ENCODE assay signal across 19 cellular contexts in genomic region chr10:132436861-132437410, GRCh38. TPM values are rescaled to one million over a fixed set of nuclear protein-coding genes. Genes with fewer than 3 reads are reported as not detected.
DNase-seq lines count a peak whose midpoint lies in the region; ATAC-seq, FAIRE-seq and TF ChIP-seq lines count a peak whose summit lies in the region.
"Had no signal": no experiment of that assay in that cellular context is flagged by ENCODE, and none has a peak within 500 bp of the region (broad histone marks: within the 10 kb centered on the region; RNA-seq: fewer than 3 reads in every experiment).

No MANE protein-coding gene starts in this region.

- H2AK5ac ChIP-seq in trophoblast cell (ENCODE audit: low read length), result no peak overlapping the region

- H3K27me3 ChIP-seq in BLaER1 treated with 17β-estradiol and CSF1 and Interleukin-3, amounts not matched to agents 10 nM and 100 nM, result no peaks in the 10 kb centered on the region
- H3K27me3 ChIP-seq in Loucy (ENCODE audit: insufficient read depth, low read length, poor library complexity, severe bottlenecking), result no peaks in the 10 kb centered on the region
- no peaks in the 10 kb centered on the region for H3K27me3 ChIP-seq in trophoblast cell (ENCODE audit: insufficient read depth, low read length)

- no peak overlapping the region for H3K23ac ChIP-seq in trophoblast cell (ENCODE audit: low read length)

- peaks cover 37 to 86% (median 79%) of the 10 kb centered on the region in 10 experiments for H3K4me1 ChIP-seq in BLaER1 treated with 17β-estradiol and CSF1 and Interleukin-3, amounts not matched to agents 10 nM and 100 nM
- H3K4me1 ChIP-seq in Loucy (ENCODE audit: insufficient read depth, low read length, poor library complexity, severe bottlenecking) (peaks cover 40% of the 10 kb centered on the region), kidney (ENCODE audit: control insufficient read depth in 1 of 2, insufficient read depth in 1 of 2, low read depth in 1 of 2, low read length in 2 of 2) (peaks cover 0 to 2% of the 10 kb centered on the region in 2 donors), trophoblast cell (ENCODE audit: control insufficient read depth in 1 of 2, insufficient read depth in 2 of 2, low read length in 2 of 2) (no peaks in the 10 kb centered on the region)
- H3K4me1 ChIP-seq: Caco-2 had no signal

- peak overlapping the region; percentile 1 for H4K91ac ChIP-seq in trophoblast cell (ENCODE audit: low read depth, low read length)

- FAIRE-seq in kidney (lab: Jason Lieb, UNC), result no peak

- no CpG with 5 or more reads among the region's 15 CpGs for WGBS in trophoblast cell (ENCODE audit: extremely low coverage, insufficient coverage, insufficient read length)

- H2BK120ac ChIP-seq in trophoblast cell (ENCODE audit: insufficient read depth, low read length, poor library complexity), result no peak overlapping the region

- H3K36me3 ChIP-seq in BLaER1 treated with 17β-estradiol and CSF1 and Interleukin-3, amounts not matched to agents 10 nM and 100 nM, result no peaks in the 10 kb centered on the region
- H3K36me3 ChIP-seq in Loucy (ENCODE audit: insufficient read depth, low read length) (no peaks in the 10 kb centered on the region), kidney (ENCODE audit: control insufficient read depth in 1 of 2, insufficient read depth in 2 of 2, low read length in 2 of 2) (no peaks in the 10 kb centered on the region), trophoblast cell (ENCODE audit: control insufficient read depth in 1 of 2, insufficient read depth in 2 of 2, low read length in 2 of 2) (no peaks in the 10 kb centered on the region)

- no peaks in the 10 kb centered on the region for H3K79me2 ChIP-seq in Loucy (ENCODE audit: insufficient read depth, low read length)
- no peaks in the 10 kb centered on the region for H3K79me2 ChIP-seq in trophoblast cell (ENCODE audit: control insufficient read depth, insufficient read depth, low read length, poor library complexity)

- H3K79me1 ChIP-seq in trophoblast cell (ENCODE audit: low read length), result peaks cover 2% of the 10 kb centered on the region

- H3K4ac ChIP-seq in trophoblast cell (ENCODE audit: low read depth, low read length), result no peak overlapping the region

- no peak overlapping the region for H4K8ac ChIP-seq in trophoblast cell (ENCODE audit: low read depth, low read length)

- no peak overlapping the region for H2BK5ac ChIP-seq in trophoblast cell (ENCODE audit: low read depth, low read length, poor library complexity)

- no peak overlapping the region for H2BK12ac ChIP-seq in trophoblast cell (ENCODE audit: low read length)

- H2AFZ ChIP-seq in Loucy (ENCODE audit: low read length) (no peak overlapping the region), trophoblast cell (ENCODE audit: insufficient read depth, low read length, poor library complexity) (no peak overlapping the region)
- H2AFZ ChIP-seq: GM23338, PC-9 had no signal

- no peaks in the 10 kb centered on the region for H3K36me3 Mint-ChIP-seq in glutamatergic neuron (ENCODE audit: unreplicated experiment)
- H3K36me3 Mint-ChIP-seq: CD4-positive, CD25-positive, alpha-beta regulatory T cell had no signal

- no peak for ATAC-seq in GM19324 (IDR thresholded peaks at IDR 0.05; ENCODE audit: low FRiP score, unreplicated experiment)
- ATAC-seq in GM18861 (IDR thresholded peaks at IDR 0.05; ENCODE audit: unreplicated experiment), result no peak
- ATAC-seq: GM23338, HCT116 had no signal

- H3K27ac Mint-ChIP-seq in glutamatergic neuron (ENCODE audit: unreplicated experiment), result no peak overlapping the region
- H3K27ac Mint-ChIP-seq: CD4-positive, CD25-positive, alpha-beta regulatory T cell; GM23338 had no signal

- H3K4me1 Mint-ChIP-seq in glutamatergic neuron (ENCODE audit: low read depth, unreplicated experiment), result peaks cover 9% of the 10 kb centered on the region

- H4K20me1 ChIP-seq in BLaER1 treated with 17β-estradiol and CSF1 and Interleukin-3, amounts not matched to agents 10 nM and 100 nM, result no peaks in the 10 kb centered on the region
- H4K20me1 ChIP-seq in Loucy (ENCODE audit: insufficient read depth, low read length, poor library complexity, severe bottlenecking), result no peaks in the 10 kb centered on the region

- DNase-seq in kidney, result peak; percentile 72
- DNase-seq in trophoblast cell, result no peak
- no peak for DNase-seq in glutamatergic neuron
- DNase-seq: AML-193; Caco-2; CD4-positive, CD25-positive, alpha-beta regulatory T cell; GDM1; NCI-H1417; NCI-H187; NCI-H226; NCI-H524 treated with DMSO at 0.1 percent for 48 hours; PC-9; SW 1271 had no signal

- peak overlapping the region in 5 of 11 experiments; percentile 3 to 42 (median 28); a peak in 7 of 22 replicates for H3K9ac ChIP-seq in BLaER1 treated with 17β-estradiol and CSF1 and Interleukin-3, amounts not matched to agents 10 nM and 100 nM
- H3K9ac ChIP-seq in Loucy (ENCODE audit: low read depth, low read length, poor library complexity, severe bottlenecking) (peak overlapping the region; percentile 53), kidney (ENCODE audit: low read length in 2 of 2) (no peak overlapping the region), trophoblast cell (ENCODE audit: low read length) (no peak overlapping the region)

- peak overlapping the region in 9 of 11 experiments; percentile 2 to 58 (median 30); a peak in 11 of 22 replicates for H3K27ac ChIP-seq in BLaER1 treated with 17β-estradiol and CSF1 and Interleukin-3, amounts not matched to agents 10 nM and 100 nM
- H3K27ac ChIP-seq in kidney (ENCODE audit: low read depth in 2 of 2, low read length in 2 of 2), result no peak overlapping the region
- H3K27ac ChIP-seq in trophoblast cell (ENCODE audit: low read depth, low read length), result no peak overlapping the region
- H3K27ac ChIP-seq: PC-9 had no signal

- no peak overlapping the region for H3K4me3 Mint-ChIP-seq in glutamatergic neuron (ENCODE audit: unreplicated experiment)
- H3K4me3 Mint-ChIP-seq: CD4-positive, CD25-positive, alpha-beta regulatory T cell; GM23338 had no signal

- H3K27me3 Mint-ChIP-seq in glutamatergic neuron (ENCODE audit: unreplicated experiment), result peaks cover 6% of the 10 kb centered on the region
- H3K27me3 Mint-ChIP-seq: CD4-positive, CD25-positive, alpha-beta regulatory T cell had no signal

- no peak overlapping the region for H4K12ac ChIP-seq in trophoblast cell (ENCODE audit: low read depth, low read length)

- intact Hi-C loops in kidney (cut with DNase I), result no loop called here

- peaks cover 9% of the 10 kb centered on the region for H3K9me3 Mint-ChIP-seq in glutamatergic neuron (ENCODE audit: unreplicated experiment)
- H3K9me3 Mint-ChIP-seq: GM23338 had no signal

- TF ChIP-seq CTCF in Loucy (conservative IDR thresholded peaks at IDR 0.05; ENCODE audit: low read length) (no peak), kidney (IDR thresholded peaks at IDR 0.05; ENCODE audit: borderline replicate concordance, extremely low read depth, insufficient read depth) (no peak), glutamatergic neuron (IDR thresholded peaks at IDR 0.05; ENCODE audit: partially characterized antibody, unreplicated experiment) (no peak)

- no peak overlapping the region for H3K14ac ChIP-seq in trophoblast cell (ENCODE audit: low read length)

- no peak overlapping the region for H3K18ac ChIP-seq in trophoblast cell (ENCODE audit: low read length)

- no peak overlapping the region for H3K4me3 ChIP-seq in BLaER1 treated with 17β-estradiol and CSF1 and Interleukin-3, amounts not matched to agents 10 nM and 100 nM
- no peak overlapping the region for H3K4me3 ChIP-seq in Loucy (ENCODE audit: low read length, poor library complexity, severe bottlenecking)
- H3K4me3 ChIP-seq in kidney (ENCODE audit: low read length in 2 of 2), result no peak overlapping the region
- H3K4me3 ChIP-seq in trophoblast cell (ENCODE audit: low read depth, low read length), result no peak overlapping the region
- H3K4me3 ChIP-seq: GM23338, PC-9 had no signal

- peak overlapping the region in 10 of 11 experiments; percentile 49 to 88 (median 71); a peak in 19 of 22 replicates for H3K4me2 ChIP-seq in BLaER1 treated with 17β-estradiol and CSF1 and Interleukin-3, amounts not matched to agents 10 nM and 100 nM
- H3K4me2 ChIP-seq in Loucy (ENCODE audit: low read depth, low read length, poor library complexity, severe bottlenecking), result no peak overlapping the region
- no peak overlapping the region for H3K4me2 ChIP-seq in trophoblast cell (ENCODE audit: low read length)
- H3K4me2 ChIP-seq: GM23338, PC-9 had no signal

- peaks cover 0 to 9% (median 0%) of the 10 kb centered on the region in 11 experiments; a peak in 3 of 22 replicates for H3K9me3 ChIP-seq in BLaER1 treated with 17β-estradiol and CSF1 and Interleukin-3, amounts not matched to agents 10 nM and 100 nM (replicated peaks in 1 of 11)
- H3K9me3 ChIP-seq in Loucy (ENCODE audit: insufficient read depth, low read depth, low read length) (no peaks in the 10 kb centered on the region), kidney (ENCODE audit: control insufficient read depth in 1 of 2, low read length in 2 of 2) (no peaks in the 10 kb centered on the region), trophoblast cell (ENCODE audit: insufficient read depth, low read depth, low read length) (peaks cover 9% of the 10 kb centered on the region)
- H3K9me3 ChIP-seq: Caco-2 had no signal

- peaks cover 3% of the 10 kb centered on the region; the same call in 1 of the 2 replicates for H3F3A ChIP-seq in Loucy (ENCODE audit: low read depth)

- no peaks in the 10 kb centered on the region for H3K9me2 ChIP-seq in Loucy (replicated peaks; ENCODE audit: low read depth, low read length)

RNA-seq across cellular contexts. Expression of gene PWWP2B, which starts 39.9 kb away (rescaled TPM):
- 24.3 TPM for total RNA-seq in kidney
- 12.9 TPM for polyA plus RNA-seq in kidney (ENCODE audit: insufficient read depth, low read depth, low replicate concordance)
- 57.0 and 60.9 TPM in 2 replicates for polyA plus RNA-seq in trophoblast cell (2013)
- total RNA-seq in glutamatergic neuron (ENCODE audit: unreplicated experiment), result 49.4 TPM

Comparison
In these comparisons a context has a peak if more than half of its experiments do, and no peak if none do; other contexts are left out.
1. H3K27ac ChIP-seq: peak in BLaER1 treated with 17β-estradiol and CSF1 and Interleukin-3, amounts not matched to agents 10 nM and 100 nM (9 of 11); none in kidney (0 of 2) and trophoblast cell (single experiment).
2. H3K4me2 ChIP-seq: peak in BLaER1 treated with 17β-estradiol and CSF1 and Interleukin-3, amounts not matched to agents 10 nM and 100 nM (10 of 11); none in Loucy (single experiment) and trophoblast cell (single experiment).